ENCODE assay signal across 11 cellular contexts in the genomic region with DNA sequence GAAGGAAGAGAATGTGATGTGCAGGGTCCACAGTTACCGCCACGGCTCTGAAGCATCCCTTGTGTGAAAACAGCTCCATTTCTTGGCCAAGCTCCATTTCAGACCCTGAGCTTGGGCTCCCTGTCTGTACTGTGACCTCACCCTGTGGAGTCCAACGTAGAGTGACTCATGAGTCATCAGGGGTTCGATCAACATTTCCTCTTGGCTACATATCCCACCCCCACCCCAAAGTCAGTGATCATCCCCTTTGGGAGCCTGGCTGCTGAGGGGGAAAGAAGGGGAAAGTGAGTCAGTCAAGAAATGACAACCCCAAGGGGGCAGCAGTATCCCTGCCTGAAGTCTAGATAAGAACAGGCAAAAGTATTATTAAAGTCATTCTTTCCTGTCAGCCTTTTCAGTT.
DNase-seq lines count a peak whose midpoint lies in the region; ATAC-seq and TF ChIP-seq lines count a peak whose summit lies in the region.
"Had no signal": no experiment of that assay in that cellular context is flagged by ENCODE, and none has a peak within 500 bp of the region (broad histone marks: within the 10 kb centered on the region; RNA-seq: fewer than 3 reads in every experiment).

No MANE protein-coding gene starts in this region.

- H3K27ac ChIP-seq in DND-41 (ENCODE audit: low read length) (no peak overlapping the region), PC-3 (ENCODE audit: low read length) (no peak overlapping the region), body of pancreas (no peak overlapping the region)
- H3K27ac ChIP-seq: epithelial cell of prostate, right lobe of liver had no signal

- H3K9me2 ChIP-seq in PC-3 (replicated peaks; ENCODE audit: low read length) = no peaks in the 10 kb centered on the region

- H3K9ac ChIP-seq in DND-41 (ENCODE audit: low read depth, low read length) (no peak overlapping the region), PC-3 (ENCODE audit: low read length) (no peak overlapping the region), adipocyte (ENCODE audit: low read length) (no peak overlapping the region)

- H3K79me2 ChIP-seq in DND-41 (ENCODE audit: insufficient read depth, low read length) (no peaks in the 10 kb centered on the region), PC-3 (ENCODE audit: low read length) (no peaks in the 10 kb centered on the region)

- H3K4me3 ChIP-seq in DND-41 (ENCODE audit: low read depth in 1 of 2, low read length in 2 of 2) (no peak overlapping the region), PC-3 (ENCODE audit: low read length) (no peak overlapping the region), adipocyte (ENCODE audit: low read length) (no peak overlapping the region), retinal pigment epithelial cell (ENCODE audit: low read length) (no peak overlapping the region), body of pancreas (no peak overlapping the region)
- H3K4me3 ChIP-seq: right lobe of liver had no signal

- H3F3A ChIP-seq in PC-3 (ENCODE audit: low read length, unreplicated experiment) = no peaks in the 10 kb centered on the region

- no TSS peak for BruUV-seq in PC-3 (replicated peaks; lab: Mats Ljungman, UMichigan)

- WGBS in body of pancreas, 2 donors = 72 to 80% methylated on average over 3 to 4 of the region's 4 CpGs

- ATAC-seq in DND-41 (ENCODE audit: insufficient read depth, low read depth) = no peak
- no peak for ATAC-seq in PC-3
- no peak for ATAC-seq in omental fat pad (ENCODE audit: low FRiP score)
- no peak for ATAC-seq in body of pancreas
- ATAC-seq in GM21423 (IDR thresholded peaks at IDR 0.05; ENCODE audit: unreplicated experiment) = no peak

- TF ChIP-seq CTCF in DND-41 (IDR thresholded peaks at IDR 0.05; ENCODE audit: borderline replicate concordance, extremely low read depth, low read length, poor library complexity, severe bottlenecking) (peak; percentile 29), PC-3 (conservative IDR thresholded peaks at IDR 0.05; ENCODE audit: low read depth, low read length) (peak; percentile 45), retinal pigment epithelial cell (conservative IDR thresholded peaks at IDR 0.05; ENCODE audit: low read depth, low read length) (peak; percentile 37), omental fat pad (IDR thresholded peaks at IDR 0.05) (no peak), body of pancreas (IDR thresholded peaks at IDR 0.05) (peak in 1 of 7 experiments; percentile 11)

- no peak for DNase-seq in DND-41
- DNase-seq in PC-3 = peak; percentile 19
- DNase-seq in adipocyte (ENCODE audit: low read depth) = peak; percentile 18
- DNase-seq in retinal pigment epithelial cell (ENCODE audit: low read depth) = no peak
- DNase-seq in NCI-H187 (lab: John Stamatoyannopoulos, UW) = no peak
- no peak for DNase-seq in omental fat pad (ENCODE audit: low spot score)
- DNase-seq in body of pancreas = no peak
- DNase-seq: SIG-M5 had no signal

- no peaks in the 10 kb centered on the region for H3K4me1 ChIP-seq in DND-41 (ENCODE audit: insufficient read depth, low read length)
- no peaks in the 10 kb centered on the region for H3K4me1 ChIP-seq in PC-3 (ENCODE audit: insufficient read depth, low read length)
- no peaks in the 10 kb centered on the region for H3K4me1 ChIP-seq in adipocyte (ENCODE audit: control insufficient read depth, insufficient read depth, low read length)
- no peaks in the 10 kb centered on the region for H3K4me1 ChIP-seq in body of pancreas
- H3K4me1 ChIP-seq: right lobe of liver had no signal

- CTCF ChIA-PET in PC-3 (lab: Charles Lee) = no interaction called here

- no peak overlapping the region for H2AFZ ChIP-seq in DND-41 (ENCODE audit: low read depth, low read length)
- H2AFZ ChIP-seq in PC-3 (ENCODE audit: low read length) = no peak overlapping the region

- no peaks in the 10 kb centered on the region for H3K36me3 ChIP-seq in DND-41 (ENCODE audit: insufficient read depth, low read length)
- no peaks in the 10 kb centered on the region for H3K36me3 ChIP-seq in PC-3 (ENCODE audit: low read depth, low read length)
- H3K36me3 ChIP-seq in adipocyte (ENCODE audit: control insufficient read depth, insufficient read depth, low read length, severe bottlenecking) = no peaks in the 10 kb centered on the region
- no peaks in the 10 kb centered on the region for H3K36me3 ChIP-seq in body of pancreas (replicated peaks in 1 of 2; ENCODE audit: insufficient read depth in 1 of 2, low read depth in 2 of 2)
- H3K36me3 ChIP-seq: right lobe of liver had no signal

- H3K4me2 ChIP-seq in DND-41 (ENCODE audit: insufficient read depth, low read length) = no peak overlapping the region
- H3K4me2 ChIP-seq in PC-3 (ENCODE audit: low read length) = no peak overlapping the region

- no peaks in the 10 kb centered on the region for H4K20me1 ChIP-seq in DND-41 (ENCODE audit: insufficient read depth, low read length)
- no peaks in the 10 kb centered on the region for H4K20me1 ChIP-seq in PC-3 (ENCODE audit: low read length)

- H3K27me3 ChIP-seq in DND-41 (ENCODE audit: insufficient read depth, low read length, poor library complexity) = no peaks in the 10 kb centered on the region
- H3K27me3 ChIP-seq in PC-3 (ENCODE audit: low read length) = 0 out of 2 replicates have a peak, but pooled peaks cover 7% of the 10 kb centered on the region
- peaks cover 30% of the 10 kb centered on the region for H3K27me3 ChIP-seq in adipocyte (replicated peaks; ENCODE audit: control insufficient read depth, insufficient read depth, low read length)
- no peaks in the 10 kb centered on the region for H3K27me3 ChIP-seq in body of pancreas
- H3K27me3 ChIP-seq: right lobe of liver had no signal

- intact Hi-C loops in PC-3 (cut with micrococcal nuclease) (no loop called here), body of pancreas (cut with DNase I) (no loop called here)

- H3K9me3 ChIP-seq in DND-41 (ENCODE audit: insufficient read depth, low read length, severe bottlenecking) = no peaks in the 10 kb centered on the region
- no peaks in the 10 kb centered on the region for H3K9me3 ChIP-seq in PC-3 (ENCODE audit: low read length)
- H3K9me3 ChIP-seq in adipocyte (ENCODE audit: control insufficient read depth, low read length) = no peaks in the 10 kb centered on the region
- no peaks in the 10 kb centered on the region for H3K9me3 ChIP-seq in body of pancreas
- H3K9me3 ChIP-seq: right lobe of liver had no signal

- POLR2A ChIA-PET in PC-3 (lab: Charles Lee; ENCODE audit: unreplicated experiment) = interaction anchor here (0.6 kb wide), 1 partner anchor 64 kb away, joined by 8 read pairs; no protein-coding TSS in a partner anchor

- TF ChIP-seq POLR2A in body of pancreas (IDR thresholded peaks at IDR 0.05) = no peak

Comparison
In these comparisons a context has a peak if more than half of its experiments do, and no peak if none do; other contexts are left out.
1. DNase-seq: peak in PC-3 (single experiment) and adipocyte (single experiment); none in DND-41 (single experiment), retinal pigment epithelial cell (single experiment), NCI-H187 (0 of 2), omental fat pad (single experiment) and body of pancreas (0 of 4).
2. CTCF ChIP-seq: peak in DND-41 (single experiment), PC-3 (single experiment) and retinal pigment epithelial cell (single experiment); none in omental fat pad (0 of 3).